Comparison of ENCODE assay signal across 1 cellular context in the genomic region with DNA sequence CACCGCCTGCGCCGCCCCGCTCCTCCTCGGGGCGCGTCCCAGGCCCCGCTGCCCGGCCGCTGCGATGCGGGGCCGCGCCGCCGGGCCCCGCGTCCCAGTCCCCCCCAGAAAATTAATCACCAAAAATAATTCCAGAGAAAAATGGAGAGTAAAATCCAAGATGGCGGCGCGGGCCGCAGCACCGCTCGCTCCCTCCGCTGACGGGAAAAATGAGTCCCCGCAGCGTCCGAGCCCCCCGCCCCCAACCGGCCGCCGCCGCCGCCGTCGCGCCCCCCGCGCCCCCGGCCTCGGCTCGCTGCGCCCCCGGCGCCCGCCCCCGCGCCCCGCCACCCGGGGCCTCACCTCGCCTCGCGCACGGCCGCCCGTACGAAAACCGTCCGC.
TF ChIP-seq lines count a peak whose summit lies in the region.

A gene (minus strand): TSS at position 162 of the 381 bp plus-strand sequence. CDS start 23,220 bp downstream, outside the sequence.

TF ChIP-seq in endothelial cell of umbilical vein, 7 proteins besides CTCF, POLR2A, EP300 and RAD21 (continued from another document):
- TF ChIP-seq, protein P1, sequence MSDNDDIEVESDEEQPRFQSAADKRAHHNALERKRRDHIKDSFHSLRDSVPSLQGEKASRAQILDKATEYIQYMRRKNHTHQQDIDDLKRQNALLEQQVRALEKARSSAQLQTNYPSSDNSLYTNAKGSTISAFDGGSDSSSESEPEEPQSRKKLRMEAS (IDR thresholded peaks at IDR 0.05; ENCODE audit: insufficient read depth, insufficient read length) = no peak
TF ChIP-seq in endothelial cell of umbilical vein: peak in this region for 1.
